ENCODE assay signal across 1 cellular context in genomic region chr11:67118801-67119576, GRCh38.
TF ChIP-seq lines count a peak whose summit lies in the region.

KDM2A (plus strand) TSS chr11:67119263; CDS start chr11:67121317, 2,054 bp downstream.

TF ChIP-seq in H1, 55 proteins besides CTCF, POLR2A, EP300 and RAD21:
- TF ChIP-seq POLR2AphosphoS5 (IDR thresholded peaks at IDR 0.05; ENCODE audit: low read depth, low read length) (peak; percentile 60; the same call in 1 of the 2 replicates), TEAD4 (IDR thresholded peaks at IDR 0.05; ENCODE audit: low read depth, low read length) (0 out of 2 replicates have a peak, but pooled peaks have one; percentile 9), YY1 (IDR thresholded peaks at IDR 0.05; ENCODE audit: low read depth, low read length) (peak; percentile 93), SIN3A (conservative IDR thresholded peaks at IDR 0.05 in 1 of 2, IDR thresholded peaks at IDR 0.05 in 1 of 2; ENCODE audit: low read depth in 1 of 2, low read length in 2 of 2) (no peak; a peak in 1 of 4 replicates), ZNF274 (IDR thresholded peaks at IDR 0.05; ENCODE audit: borderline replicate concordance, extremely low read depth, low read length) (no peak), CHD1 (IDR thresholded peaks at IDR 0.05; ENCODE audit: low read depth, low read length) (no peak), SIX5 (IDR thresholded peaks at IDR 0.05; ENCODE audit: low read depth, low read length) (no peak), RFX5 (IDR thresholded peaks at IDR 0.05; ENCODE audit: borderline replicate concordance, low read depth, low read length) (no peak), SRF (IDR thresholded peaks at IDR 0.05; ENCODE audit: low read depth, low read length) (no peak), RBBP5 (IDR thresholded peaks at IDR 0.05; ENCODE audit: borderline replicate concordance, low read depth, low read length) (peak; percentile 68; the same call in 1 of the 2 replicates), HDAC6 (IDR thresholded peaks at IDR 0.05; ENCODE audit: low read depth, low read length) (no peak), BRCA1 (IDR thresholded peaks at IDR 0.05; ENCODE audit: low read depth, low read length) (no peak), CBX8 (IDR thresholded peaks at IDR 0.05; ENCODE audit: borderline replicate concordance, low read depth, low read length) (no peak), NRF1 (IDR thresholded peaks at IDR 0.05; ENCODE audit: low read depth, low read length) (peak; percentile 58), PHF8 (conservative IDR thresholded peaks at IDR 0.05; ENCODE audit: low read depth, low read length) (peak; percentile 58), E2F6 (IDR thresholded peaks at IDR 0.05) (no peak), CREB1 (IDR thresholded peaks at IDR 0.05) (peak; percentile 86), JUN (IDR thresholded peaks at IDR 0.05; ENCODE audit: low read depth, low read length) (no peak), KDM5A (IDR thresholded peaks at IDR 0.05; ENCODE audit: low read length) (0 out of 2 replicates have a peak, but pooled peaks have one; percentile 21), HDAC2 (IDR thresholded peaks at IDR 0.05; ENCODE audit: borderline replicate concordance in 1 of 2, low read depth in 2 of 2, low read length in 2 of 2) (peak in 1 of 2 experiments; percentile 100; a peak in 3 of 4 replicates), CTBP2 (IDR thresholded peaks at IDR 0.05; ENCODE audit: borderline replicate concordance, insufficient read depth, insufficient read length, low read length) (no peak), FOSL1 (IDR thresholded peaks at IDR 0.05; ENCODE audit: insufficient read depth, low read depth, low read length) (no peak), ASH2L (IDR thresholded peaks at IDR 0.05; ENCODE audit: low read length) (no peak), TAF7 (optimal IDR thresholded peaks at IDR 0.05; ENCODE audit: borderline replicate concordance, low read depth, low read length) (no peak), KDM4A (IDR thresholded peaks at IDR 0.05; ENCODE audit: low read depth, low read length, severe bottlenecking) (no peak), TCF12 (IDR thresholded peaks at IDR 0.05; ENCODE audit: low read depth, low read length) (peak; percentile 51; the same call in 1 of the 2 replicates), USF2 (IDR thresholded peaks at IDR 0.05; ENCODE audit: low read length) (no peak), JUND (IDR thresholded peaks at IDR 0.05; ENCODE audit: low read length) (no peak), GTF2F1 (IDR thresholded peaks at IDR 0.05; ENCODE audit: borderline replicate concordance, low read depth, low read length) (no peak), BACH1 (IDR thresholded peaks at IDR 0.05; ENCODE audit: low read length) (peak; percentile 98), SAP30 (IDR thresholded peaks at IDR 0.05; ENCODE audit: insufficient read depth, insufficient replicate concordance, low read length) (no peak), CHD7 (IDR thresholded peaks at IDR 0.05; ENCODE audit: insufficient replicate concordance, low read length) (no peak), RNF2 (IDR thresholded peaks at IDR 0.05; ENCODE audit: borderline replicate concordance, low read depth, low read length, missing control alignments, poor library complexity, severe bottlenecking) (no peak), TBP (IDR thresholded peaks at IDR 0.05; ENCODE audit: low read depth, low read length) (peak; percentile 48; the same call in 1 of the 2 replicates), GABPA (IDR thresholded peaks at IDR 0.05; ENCODE audit: borderline replicate concordance, insufficient read depth, low read length) (no peak), POU5F1 (IDR thresholded peaks at IDR 0.05; ENCODE audit: low read depth, low read length) (no peak), CEBPB (IDR thresholded peaks at IDR 0.05; ENCODE audit: low read depth, low read length) (no peak), EGR1 (IDR thresholded peaks at IDR 0.05; ENCODE audit: borderline replicate concordance, low read depth, low read length) (peak; percentile 84), SP1 (IDR thresholded peaks at IDR 0.05; ENCODE audit: low read depth, low read length) (0 out of 2 replicates have a peak, but pooled peaks have one; percentile 7), MAFK (IDR thresholded peaks at IDR 0.05; ENCODE audit: low read depth, low read length) (no peak), SIRT6 (IDR thresholded peaks at IDR 0.05; ENCODE audit: low read length) (no peak), CHD2 (IDR thresholded peaks at IDR 0.05; ENCODE audit: low read length) (no peak), EZH2 (IDR thresholded peaks at IDR 0.05; ENCODE audit: low read depth, low read length, severe bottlenecking) (no peak), BCL11A (IDR thresholded peaks at IDR 0.05; ENCODE audit: low read depth in 2 of 2, low read length in 2 of 2) (no peak), RXRA (IDR thresholded peaks at IDR 0.05; ENCODE audit: insufficient read depth, low read depth, low read length) (no peak), SP2 (IDR thresholded peaks at IDR 0.05; ENCODE audit: low read length) (no peak), SP4 (IDR thresholded peaks at IDR 0.05; ENCODE audit: low read length) (no peak), NANOG (IDR thresholded peaks at IDR 0.05; ENCODE audit: insufficient read depth, low read depth, low read length, poor library complexity, severe bottlenecking) (no peak), KDM1A (IDR thresholded peaks at IDR 0.05; ENCODE audit: borderline replicate concordance, low read length) (no peak), SUZ12 (IDR thresholded peaks at IDR 0.05; ENCODE audit: low read length) (peak; percentile 68; the same call in 1 of the 2 replicates), TAF1 (IDR thresholded peaks at IDR 0.05; ENCODE audit: low read depth, low read length) (peak; percentile 84), CBX5 (IDR thresholded peaks at IDR 0.05; ENCODE audit: low read depth, low read length) (no peak)
- TF ChIP-seq, protein P1, sequence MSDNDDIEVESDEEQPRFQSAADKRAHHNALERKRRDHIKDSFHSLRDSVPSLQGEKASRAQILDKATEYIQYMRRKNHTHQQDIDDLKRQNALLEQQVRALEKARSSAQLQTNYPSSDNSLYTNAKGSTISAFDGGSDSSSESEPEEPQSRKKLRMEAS (IDR thresholded peaks at IDR 0.05): 0 out of 2 replicates have a peak, but pooled peaks have one; percentile 24
- TF ChIP-seq, protein P2, sequence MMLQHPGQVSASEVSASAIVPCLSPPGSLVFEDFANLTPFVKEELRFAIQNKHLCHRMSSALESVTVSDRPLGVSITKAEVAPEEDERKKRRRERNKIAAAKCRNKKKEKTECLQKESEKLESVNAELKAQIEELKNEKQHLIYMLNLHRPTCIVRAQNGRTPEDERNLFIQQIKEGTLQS (IDR thresholded peaks at IDR 0.05; ENCODE audit: insufficient read depth, low read depth, low read length): no peak
- TF ChIP-seq, protein P3, sequence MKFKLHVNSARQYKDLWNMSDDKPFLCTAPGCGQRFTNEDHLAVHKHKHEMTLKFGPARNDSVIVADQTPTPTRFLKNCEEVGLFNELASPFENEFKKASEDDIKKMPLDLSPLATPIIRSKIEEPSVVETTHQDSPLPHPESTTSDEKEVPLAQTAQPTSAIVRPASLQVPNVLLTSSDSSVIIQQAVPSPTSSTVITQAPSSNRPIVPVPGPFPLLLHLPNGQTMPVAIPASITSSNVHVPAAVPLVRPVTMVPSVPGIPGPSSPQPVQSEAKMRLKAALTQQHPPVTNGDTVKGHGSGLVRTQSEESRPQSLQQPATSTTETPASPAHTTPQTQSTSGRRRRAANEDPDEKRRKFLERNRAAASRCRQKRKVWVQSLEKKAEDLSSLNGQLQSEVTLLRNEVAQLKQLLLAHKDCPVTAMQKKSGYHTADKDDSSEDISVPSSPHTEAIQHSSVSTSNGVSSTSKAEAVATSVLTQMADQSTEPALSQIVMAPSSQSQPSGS (IDR thresholded peaks at IDR 0.05; ENCODE audit: low read length): no peak
TF ChIP-seq in H1: peak in this region for 17.
